32 cellular contexts compared by ENCODE assay signal in genomic region chr5:31464081-31464480, GRCh38.
"Had no signal": no experiment of that assay in that cellular context is flagged by ENCODE, and none has a peak within 500 bp of the region (broad histone marks: within the 10 kb centered on the region; RNA-seq: fewer than 3 reads in every experiment).

No MANE protein-coding gene starts in this region.

- ATAC-seq: activated CD8-positive, alpha-beta T cell treated with anti-CD3 and anti-CD28 coated beads, Interleukin-2, amount 10 ng/mL, durations not matched to agents 7 days and 5 days; activated naive CD8-positive, alpha-beta T cell treated with anti-CD3 and anti-CD28 coated beads, Interleukin-2, amount 50 U/mL, for 24 hours; activated T-cell treated with anti-CD3 and anti-CD28 coated beads, Interleukin-2, amount 50 U/mL, for 4 hours; body of pancreas had no signal

- H3K4me2 ChIP-seq: KMS-11, SK-N-SH had no signal

- H3K27me3 ChIP-seq: body of pancreas, breast epithelium, Peyer's patch, SJSA1 had no signal

- H3K4me1 Mint-ChIP-seq: activated CD4-positive, alpha-beta T cell treated with anti-CD3 and anti-CD28 coated beads, Interleukin-2, amount 10 ng/mL, durations not matched to agents 7 days and 5 days; activated naive CD4-positive, alpha-beta T cell treated with anti-CD3 and anti-CD28 coated beads, Interleukin-2, amount 10 ng/mL, durations not matched to agents 7 days and 5 days; activated naive CD8-positive, alpha-beta T cell treated with anti-CD3 and anti-CD28 coated beads, Interleukin-2, amount 50 U/mL, for 24 hours had no signal

- H3K9me3 ChIP-seq: body of pancreas, breast epithelium, Peyer's patch, SJSA1, SK-N-SH had no signal

- H3K4me3 Mint-ChIP-seq: activated CD4-positive, alpha-beta T cell treated with anti-CD3 and anti-CD28 coated beads, Interleukin-2, amount 10 ng/mL, durations not matched to agents 7 days and 5 days; activated CD8-positive, alpha-beta T cell treated with anti-CD3 and anti-CD28 coated beads, Interleukin-2, amount 10 ng/mL, durations not matched to agents 7 days and 5 days; activated naive CD4-positive, alpha-beta T cell treated with anti-CD3 and anti-CD28 coated beads, Interleukin-2, amount 10 ng/mL, durations not matched to agents 7 days and 5 days; activated naive CD8-positive, alpha-beta T cell; activated naive CD8-positive, alpha-beta T cell treated with anti-CD3 and anti-CD28 coated beads, Interleukin-2, amount 50 U/mL, for 24 hours; activated T-cell treated with anti-CD3 and anti-CD28 coated beads, Interleukin-2, amount 50 U/mL, for 4 hours; T-helper 1 cell treated with Interleukin-12 subunit alpha and Interleukin-12 subunit beta and Interleukin-4 antibody, amounts not matched to agents 30 μg/mL and 1 μg/mL, for 36 hours; T-helper 2 cell treated with Interferon-gamma antibody and Interleukin-4, amounts not matched to agents 5 μg/mL and 100 μg/mL, for 36 hours had no signal

- H3K4me1 ChIP-seq: body of pancreas, breast epithelium, Peyer's patch, SJSA1 had no signal

- H3K27ac ChIP-seq: body of pancreas, breast epithelium, KMS-11, Peyer's patch, SJSA1 had no signal

- H3K27me3 Mint-ChIP-seq: activated CD4-positive, alpha-beta T cell treated with anti-CD3 and anti-CD28 coated beads, Interleukin-2, amount 10 ng/mL, durations not matched to agents 7 days and 5 days; activated naive CD4-positive, alpha-beta T cell treated with anti-CD3 and anti-CD28 coated beads, Interleukin-2, amount 10 ng/mL, durations not matched to agents 7 days and 5 days; activated naive CD8-positive, alpha-beta T cell; activated naive CD8-positive, alpha-beta T cell treated with anti-CD3 and anti-CD28 coated beads, Interleukin-2, amount 50 U/mL, for 24 hours had no signal

- H3K27ac Mint-ChIP-seq: activated CD4-positive, alpha-beta T cell treated with anti-CD3 and anti-CD28 coated beads, Interleukin-2, amount 10 ng/mL, durations not matched to agents 7 days and 5 days; activated CD8-positive, alpha-beta T cell treated with anti-CD3 and anti-CD28 coated beads, Interleukin-2, amount 10 ng/mL, durations not matched to agents 7 days and 5 days; activated naive CD4-positive, alpha-beta T cell treated with anti-CD3 and anti-CD28 coated beads, Interleukin-2, amount 10 ng/mL, durations not matched to agents 7 days and 5 days; activated naive CD8-positive, alpha-beta T cell; activated naive CD8-positive, alpha-beta T cell treated with anti-CD3 and anti-CD28 coated beads, Interleukin-2, amount 50 U/mL, for 24 hours; T-helper 1 cell treated with Interleukin-12 subunit alpha and Interleukin-12 subunit beta and Interleukin-4 antibody, amounts not matched to agents 30 μg/mL and 1 μg/mL, for 36 hours; T-helper 2 cell treated with Interferon-gamma antibody and Interleukin-4, amounts not matched to agents 5 μg/mL and 100 μg/mL, for 36 hours had no signal

- H3K9ac ChIP-seq: KMS-11, SK-N-SH had no signal

- H3K4me3 ChIP-seq: body of pancreas, breast epithelium, Peyer's patch, SJSA1 had no signal

- DNase-seq: activated CD4-positive, alpha-beta T cell treated with anti-CD3 and anti-CD28 coated beads, Interleukin-2, amount 10 ng/mL, durations not matched to agents 7 days and 5 days; activated CD4-positive, alpha-beta T cell treated with anti-CD3 and anti-CD28 coated beads, Interleukin-2, amount 50 U/mL, for 48 hours; activated CD8-positive, alpha-beta T cell treated with anti-CD3 and anti-CD28 coated beads, Interleukin-2, amount 10 ng/mL, durations not matched to agents 7 days and 5 days; activated effector memory CD4-positive, alpha-beta T cell treated with Interleukin-2 at 50 U/mL for 16 hours; activated naive CD4-positive, alpha-beta T cell treated with anti-CD3 and anti-CD28 coated beads, Interleukin-2, amount 10 ng/mL, durations not matched to agents 7 days and 5 days; activated naive CD8-positive, alpha-beta T cell treated with anti-CD3 and anti-CD28 coated beads, Interleukin-2, amount 50 U/mL, for 24 hours; activated T-cell treated with anti-CD3 and anti-CD28 coated beads, Interleukin-2, amount 50 U/mL, for 4 hours; anterior cingulate cortex; body of pancreas; caudate nucleus; NCI-H1092 treated with DMSO at 0.1 percent for 48 hours; NCI-H1417; NCI-H146; NCI-H187; NCI-H2029 treated with DMSO at 0.1 percent for 48 hours; NCI-H2107; NCI-H2171; NCI-H510A; NCI-H526; NCI-H748 treated with DMSO at 0.1 percent for 48 hours; NK-92 treated with Interleukin-12 subunit alpha and Interleukin-12 subunit beta, amount 100 ng/mL, for 24 hours; PC-3; Peyer's patch; RPMI8226; SHP77 treated with DMSO at 0.1 percent for 48 hours; SK-N-SH had no signal
